Comparison of ENCODE assay signal across 19 cellular contexts in the genomic region with DNA sequence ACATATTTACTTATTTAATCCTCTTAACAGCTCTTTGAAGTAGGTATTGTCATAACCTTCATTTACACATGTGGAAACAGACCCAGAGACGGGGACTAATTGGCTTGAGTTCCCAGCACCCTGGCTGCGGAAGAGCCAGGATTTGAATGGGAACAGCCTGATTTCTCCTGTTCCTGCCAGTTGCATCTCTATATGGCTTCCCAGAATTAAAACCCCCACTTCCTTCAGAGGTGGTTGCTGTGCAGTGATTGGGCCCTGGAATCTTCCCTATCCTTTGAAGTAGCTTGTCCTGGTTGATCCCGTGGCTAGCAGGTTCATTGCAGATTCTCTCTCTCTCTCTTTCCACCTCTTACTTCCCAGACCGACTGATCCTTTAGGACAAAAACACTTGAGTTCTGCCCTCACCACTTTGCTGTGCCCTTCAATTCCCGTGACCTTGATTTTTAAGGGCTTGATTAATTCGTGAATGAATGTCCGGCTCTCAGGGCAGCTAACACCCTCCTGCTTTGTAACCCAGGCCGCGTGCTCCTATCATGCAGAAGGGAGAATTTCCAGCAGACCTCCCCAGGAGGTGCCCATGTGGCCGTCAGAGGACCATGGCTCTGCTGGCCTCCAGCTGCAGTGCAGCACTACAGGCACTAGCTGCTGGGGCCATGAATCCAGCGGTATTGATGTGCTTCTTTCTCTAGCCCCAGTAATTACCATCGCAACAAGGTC.
DNase-seq lines count a peak whose midpoint lies in the region; ATAC-seq, FAIRE-seq and TF ChIP-seq lines count a peak whose summit lies in the region.
"Had no signal": no experiment of that assay in that cellular context is flagged by ENCODE, and none has a peak within 500 bp of the region (broad histone marks: within the 10 kb centered on the region; RNA-seq: fewer than 3 reads in every experiment).

No MANE protein-coding gene starts in this region.

- no peak for TF ChIP-seq EP300 in sigmoid colon (IDR thresholded peaks at IDR 0.05)

- peaks cover 0 to 14% (median 0%) of the 10 kb centered on the region in 9 donors for H3K4me1 ChIP-seq in heart right ventricle
- H3K4me1 ChIP-seq in parathyroid adenoma, result peaks cover 43% of the 10 kb centered on the region
- no peaks in the 10 kb centered on the region for H3K4me1 ChIP-seq in sigmoid colon
- H3K4me1 ChIP-seq: testis had no signal

- H3K27me3 ChIP-seq in heart right ventricle, result no peaks in the 10 kb centered on the region
- H3K27me3 ChIP-seq in parathyroid adenoma (ENCODE audit: control insufficient read depth, insufficient read depth, low read length), result no peaks in the 10 kb centered on the region
- no peaks in the 10 kb centered on the region for H3K27me3 ChIP-seq in sigmoid colon
- H3K27me3 ChIP-seq: testis had no signal

- no peak overlapping the region for H3K9ac ChIP-seq in parathyroid adenoma

- H3K4me3 ChIP-seq in heart right ventricle (no peak overlapping the region), parathyroid adenoma (ENCODE audit: low read depth, low read length) (no peak overlapping the region), sigmoid colon (no peak overlapping the region)
- H3K4me3 ChIP-seq: lung, testis had no signal

- no peak for FAIRE-seq in GM19239 (lab: Jason Lieb, UNC)
- FAIRE-seq: A204.1, TTC549 had no signal

- peaks cover 0 to 18% (median 5%) of the 10 kb centered on the region in 11 donors for H3K9me3 ChIP-seq in heart right ventricle
- no peaks in the 10 kb centered on the region for H3K9me3 ChIP-seq in parathyroid adenoma (ENCODE audit: control insufficient read depth, low read length)
- H3K9me3 ChIP-seq in sigmoid colon, result peaks cover 0 to 5% (median 3%) of the 10 kb centered on the region in 4 donors
- H3K9me3 ChIP-seq: testis had no signal

- no peak overlapping the region for H3K4me2 ChIP-seq in parathyroid adenoma (ENCODE audit: low read length)

- H3K27ac ChIP-seq in heart right ventricle (no peak overlapping the region), parathyroid adenoma (no peak overlapping the region), sigmoid colon (no peak overlapping the region)
- H3K27ac ChIP-seq: HL-60, testis had no signal

- 25 to 26% methylated on average over 12 of the region's 12 CpGs for WGBS in heart right ventricle, 2 donors
- 40 to 51% methylated on average over 12 of the region's 12 CpGs for WGBS in sigmoid colon, 2 donors

- TF ChIP-seq CTCF in heart right ventricle (IDR thresholded peaks at IDR 0.05) (peak in 2 of 9 donors; percentile 6 to 11), parathyroid adenoma (IDR thresholded peaks at IDR 0.05) (no peak), sigmoid colon (IDR thresholded peaks at IDR 0.05) (no peak)

- H3K79me2 ChIP-seq in parathyroid adenoma, result peaks cover 15% of the 10 kb centered on the region

- H3K36me3 ChIP-seq in heart right ventricle, result no peaks in the 10 kb centered on the region
- H3K36me3 ChIP-seq in parathyroid adenoma (ENCODE audit: control insufficient read depth, insufficient read depth, low read length), result no peaks in the 10 kb centered on the region
- no peaks in the 10 kb centered on the region for H3K36me3 ChIP-seq in sigmoid colon

- H2AFZ ChIP-seq in parathyroid adenoma, result peak overlapping the region; percentile 46

- ATAC-seq in heart right ventricle (peak in 7 of 8 donors; percentile 23 to 69 (median 56)), HG02884 (IDR thresholded peaks at IDR 0.05; ENCODE audit: unreplicated experiment) (no peak)
- ATAC-seq: natural killer cell treated with Interleukin-12 subunit alpha and Interleukin-12 subunit beta and Interleukin-15 and Interleukin-18, amount 100 ng/mL, for 72 hours had no signal

- TF ChIP-seq POLR2A in sigmoid colon (IDR thresholded peaks at IDR 0.05), result no peak

- peak; percentile 59 to 61 for DNase-seq in NCI-H2081 (lab: John Stamatoyannopoulos, UW)
- no peak for DNase-seq in NCI-H2081 treated with DMSO at 0.1 percent for 48 hours (lab: John Stamatoyannopoulos, UW)
- DNase-seq in NCI-H345 treated with DMSO at 0.1 percent for 48 hours (lab: John Stamatoyannopoulos, UW; ENCODE audit: unreplicated experiment), result peak; percentile 48
- no peak for DNase-seq in heart right ventricle
- DNase-seq in GM19239 (ENCODE audit: insufficient read length, low spot score), result no peak
- DNase-seq in sigmoid colon, result no peak
- DNase-seq: activated CD4-positive, alpha-beta memory T cell treated with anti-CD3 and anti-CD28 coated beads, Interleukin-2, amount 10 ng/mL, durations not matched to agents 7 days and 5 days; anterior cingulate cortex; CD4-positive, alpha-beta memory T cell; GF-D8; NCI-H1694 treated with DMSO at 0.1 percent for 48 hours; testis had no signal

- intact Hi-C loops in heart right ventricle (cut with DNase I) (no loop called here), sigmoid colon (cut with DNase I) (no loop called here)

Comparison
In these comparisons a context has a peak if more than half of its experiments do, and no peak if none do; other contexts are left out.
1. DNase-seq: peak in NCI-H2081 (2 of 2) and NCI-H345 treated with DMSO at 0.1 percent for 48 hours (single experiment); none in NCI-H2081 treated with DMSO at 0.1 percent for 48 hours (single experiment), heart right ventricle (0 of 2), GM19239 (single experiment) and sigmoid colon (single experiment).